In the genomic region with DNA sequence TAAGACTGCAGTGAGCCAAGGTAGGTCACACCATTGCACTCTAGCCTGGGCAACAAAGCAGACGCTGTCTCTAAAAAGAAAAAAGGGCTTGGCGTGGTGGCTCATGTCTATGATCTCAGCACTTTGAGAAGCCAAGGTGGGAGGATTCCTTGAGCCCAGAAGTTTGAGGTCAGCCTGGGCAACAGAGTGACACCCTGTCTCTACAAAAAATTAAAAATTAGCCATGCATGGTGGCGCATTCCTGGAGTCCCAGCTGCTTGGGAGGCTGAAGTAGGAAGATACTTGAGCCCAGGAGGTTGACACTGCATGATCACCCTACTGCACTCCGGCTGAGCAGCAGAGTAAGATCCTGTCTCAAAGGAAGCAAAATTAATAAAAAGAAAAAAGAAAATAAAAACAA, we compare ENCODE assay signal across 1 cellular context.
TF ChIP-seq lines count a peak whose summit lies in the region.

No MANE protein-coding gene starts in this region.

TF ChIP-seq in HEK293, 187 proteins besides CTCF, POLR2A, EP300 and RAD21 (continued from another document):
- TF ChIP-seq, protein P1, sequence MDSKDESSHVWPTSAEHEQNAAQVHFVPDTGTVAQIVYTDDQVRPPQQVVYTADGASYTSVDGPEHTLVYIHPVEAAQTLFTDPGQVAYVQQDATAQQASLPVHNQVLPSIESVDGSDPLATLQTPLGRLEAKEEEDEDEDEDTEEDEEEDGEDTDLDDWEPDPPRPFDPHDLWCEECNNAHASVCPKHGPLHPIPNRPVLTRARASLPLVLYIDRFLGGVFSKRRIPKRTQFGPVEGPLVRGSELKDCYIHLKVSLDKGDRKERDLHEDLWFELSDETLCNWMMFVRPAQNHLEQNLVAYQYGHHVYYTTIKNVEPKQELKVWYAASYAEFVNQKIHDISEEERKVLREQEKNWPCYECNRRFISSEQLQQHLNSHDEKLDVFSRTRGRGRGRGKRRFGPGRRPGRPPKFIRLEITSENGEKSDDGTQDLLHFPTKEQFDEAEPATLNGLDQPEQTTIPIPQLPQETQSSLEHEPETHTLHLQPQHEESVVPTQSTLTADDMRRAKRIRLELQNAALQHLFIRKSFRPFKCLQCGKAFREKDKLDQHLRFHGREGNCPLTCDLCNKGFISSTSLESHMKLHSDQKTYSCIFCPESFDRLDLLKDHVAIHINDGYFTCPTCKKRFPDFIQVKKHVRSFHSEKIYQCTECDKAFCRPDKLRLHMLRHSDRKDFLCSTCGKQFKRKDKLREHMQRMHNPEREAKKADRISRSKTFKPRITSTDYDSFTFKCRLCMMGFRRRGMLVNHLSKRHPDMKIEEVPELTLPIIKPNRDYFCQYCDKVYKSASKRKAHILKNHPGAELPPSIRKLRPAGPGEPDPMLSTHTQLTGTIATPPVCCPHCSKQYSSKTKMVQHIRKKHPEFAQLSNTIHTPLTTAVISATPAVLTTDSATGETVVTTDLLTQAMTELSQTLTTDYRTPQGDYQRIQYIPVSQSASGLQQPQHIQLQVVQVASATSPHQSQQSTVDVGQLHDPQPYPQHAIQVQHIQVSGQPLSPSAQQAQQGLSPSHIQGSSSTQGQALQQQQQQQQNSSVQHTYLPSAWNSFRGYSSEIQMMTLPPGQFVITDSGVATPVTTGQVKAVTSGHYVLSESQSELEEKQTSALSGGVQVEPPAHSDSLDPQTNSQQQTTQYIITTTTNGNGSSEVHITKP (tag by site-specific recombination; IDR thresholded peaks at IDR 0.05), result 0 out of 2 replicates have a peak, but pooled peaks have one; percentile 18
